In the genomic region with DNA sequence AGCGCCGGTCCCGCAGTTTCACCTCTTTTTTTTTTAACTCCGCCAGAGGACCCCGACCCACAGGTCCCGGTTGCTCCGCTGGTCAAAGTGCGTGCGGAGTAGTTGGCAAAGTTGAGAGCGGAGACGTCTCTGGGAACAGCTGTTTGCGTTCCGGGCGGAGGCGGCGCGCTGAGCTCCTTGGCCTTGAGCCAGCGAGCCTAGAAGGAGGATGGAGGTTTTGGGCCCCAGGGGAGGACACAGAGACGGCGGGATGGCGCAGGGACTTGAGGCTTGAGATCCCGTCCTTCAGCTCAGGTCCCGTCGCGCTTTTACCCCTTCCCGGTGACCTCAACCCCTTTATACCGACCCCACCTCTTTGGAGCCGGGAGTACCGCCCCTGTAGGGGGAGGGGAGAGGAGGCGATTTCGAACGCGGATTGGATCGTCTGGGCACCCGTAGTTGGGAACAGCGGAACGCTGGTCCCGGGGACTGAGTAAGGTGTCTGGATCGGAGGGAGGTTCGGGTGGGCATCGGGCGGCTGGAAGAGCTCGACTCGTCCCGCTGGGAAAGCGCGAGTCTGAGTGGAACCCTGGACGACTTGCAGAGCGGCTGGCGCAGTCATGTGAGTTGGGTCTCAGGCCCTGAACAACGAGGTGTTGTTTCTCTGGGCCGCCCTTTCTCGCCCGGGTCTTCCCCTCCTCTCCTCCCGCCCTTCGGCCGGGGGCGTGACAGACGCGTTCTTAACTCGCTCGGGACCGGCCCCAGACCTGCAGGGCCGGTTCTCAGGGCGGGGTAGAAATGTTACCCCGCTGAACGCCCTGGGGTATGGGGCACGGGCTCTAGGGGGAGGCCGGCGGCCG, we compare ENCODE assay signal across 1 cellular context.
TF ChIP-seq lines count a peak whose summit lies in the region.

A gene with protein sequence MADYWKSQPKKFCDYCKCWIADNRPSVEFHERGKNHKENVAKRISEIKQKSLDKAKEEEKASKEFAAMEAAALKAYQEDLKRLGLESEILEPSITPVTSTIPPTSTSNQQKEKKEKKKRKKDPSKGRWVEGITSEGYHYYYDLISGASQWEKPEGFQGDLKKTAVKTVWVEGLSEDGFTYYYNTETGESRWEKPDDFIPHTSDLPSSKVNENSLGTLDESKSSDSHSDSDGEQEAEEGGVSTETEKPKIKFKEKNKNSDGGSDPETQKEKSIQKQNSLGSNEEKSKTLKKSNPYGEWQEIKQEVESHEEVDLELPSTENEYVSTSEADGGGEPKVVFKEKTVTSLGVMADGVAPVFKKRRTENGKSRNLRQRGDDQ (plus strand): TSS at position 435 of the 839 bp plus-strand sequence. CDS start 165 bp downstream, at position 600.

TF ChIP-seq in HepG2, 621 proteins besides CTCF, POLR2A, EP300 and RAD21 (continued from another document and continues in another):
- TF ChIP-seq, protein P1, sequence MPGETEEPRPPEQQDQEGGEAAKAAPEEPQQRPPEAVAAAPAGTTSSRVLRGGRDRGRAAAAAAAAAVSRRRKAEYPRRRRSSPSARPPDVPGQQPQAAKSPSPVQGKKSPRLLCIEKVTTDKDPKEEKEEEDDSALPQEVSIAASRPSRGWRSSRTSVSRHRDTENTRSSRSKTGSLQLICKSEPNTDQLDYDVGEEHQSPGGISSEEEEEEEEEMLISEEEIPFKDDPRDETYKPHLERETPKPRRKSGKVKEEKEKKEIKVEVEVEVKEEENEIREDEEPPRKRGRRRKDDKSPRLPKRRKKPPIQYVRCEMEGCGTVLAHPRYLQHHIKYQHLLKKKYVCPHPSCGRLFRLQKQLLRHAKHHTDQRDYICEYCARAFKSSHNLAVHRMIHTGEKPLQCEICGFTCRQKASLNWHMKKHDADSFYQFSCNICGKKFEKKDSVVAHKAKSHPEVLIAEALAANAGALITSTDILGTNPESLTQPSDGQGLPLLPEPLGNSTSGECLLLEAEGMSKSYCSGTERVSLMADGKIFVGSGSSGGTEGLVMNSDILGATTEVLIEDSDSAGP (CRISPR knock-in tag; IDR thresholded peaks at IDR 0.05; ENCODE audit: borderline replicate concordance): peak; percentile 73; the same call in 1 of the 2 replicates
- TF ChIP-seq, protein P2, sequence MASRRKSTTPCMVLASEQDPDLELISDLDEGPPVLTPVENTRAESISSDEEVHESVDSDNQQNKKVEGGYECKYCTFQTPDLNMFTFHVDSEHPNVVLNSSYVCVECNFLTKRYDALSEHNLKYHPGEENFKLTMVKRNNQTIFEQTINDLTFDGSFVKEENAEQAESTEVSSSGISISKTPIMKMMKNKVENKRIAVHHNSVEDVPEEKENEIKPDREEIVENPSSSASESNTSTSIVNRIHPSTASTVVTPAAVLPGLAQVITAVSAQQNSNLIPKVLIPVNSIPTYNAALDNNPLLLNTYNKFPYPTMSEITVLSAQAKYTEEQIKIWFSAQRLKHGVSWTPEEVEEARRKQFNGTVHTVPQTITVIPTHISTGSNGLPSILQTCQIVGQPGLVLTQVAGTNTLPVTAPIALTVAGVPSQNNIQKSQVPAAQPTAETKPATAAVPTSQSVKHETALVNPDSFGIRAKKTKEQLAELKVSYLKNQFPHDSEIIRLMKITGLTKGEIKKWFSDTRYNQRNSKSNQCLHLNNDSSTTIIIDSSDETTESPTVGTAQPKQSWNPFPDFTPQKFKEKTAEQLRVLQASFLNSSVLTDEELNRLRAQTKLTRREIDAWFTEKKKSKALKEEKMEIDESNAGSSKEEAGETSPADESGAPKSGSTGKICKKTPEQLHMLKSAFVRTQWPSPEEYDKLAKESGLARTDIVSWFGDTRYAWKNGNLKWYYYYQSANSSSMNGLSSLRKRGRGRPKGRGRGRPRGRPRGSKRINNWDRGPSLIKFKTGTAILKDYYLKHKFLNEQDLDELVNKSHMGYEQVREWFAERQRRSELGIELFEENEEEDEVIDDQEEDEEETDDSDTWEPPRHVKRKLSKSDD (CRISPR knock-in tag; IDR thresholded peaks at IDR 0.05; ENCODE audit: low read depth): peak; percentile 71; the same call in 1 of the 2 replicates
- TF ChIP-seq, protein P3, sequence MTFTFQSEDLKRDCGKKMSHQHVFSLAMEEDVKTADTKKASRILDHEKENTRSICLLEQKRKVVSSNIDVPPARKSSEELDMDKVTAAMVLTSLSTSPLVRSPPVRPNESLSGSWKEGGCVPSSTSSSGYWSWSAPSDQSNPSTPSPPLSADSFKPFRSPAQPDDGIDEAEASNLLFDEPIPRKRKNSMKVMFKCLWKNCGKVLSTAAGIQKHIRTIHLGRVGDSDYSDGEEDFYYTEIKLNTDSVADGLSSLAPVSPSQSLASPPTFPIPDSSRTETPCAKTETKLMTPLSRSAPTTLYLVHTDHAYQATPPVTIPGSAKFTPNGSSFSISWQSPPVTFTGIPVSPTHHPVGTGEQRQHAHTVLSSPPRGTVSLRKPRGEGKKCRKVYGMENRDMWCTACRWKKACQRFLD (CRISPR knock-in tag; IDR thresholded peaks at IDR 0.05; ENCODE audit: borderline replicate concordance): no peak
- TF ChIP-seq, protein P4, sequence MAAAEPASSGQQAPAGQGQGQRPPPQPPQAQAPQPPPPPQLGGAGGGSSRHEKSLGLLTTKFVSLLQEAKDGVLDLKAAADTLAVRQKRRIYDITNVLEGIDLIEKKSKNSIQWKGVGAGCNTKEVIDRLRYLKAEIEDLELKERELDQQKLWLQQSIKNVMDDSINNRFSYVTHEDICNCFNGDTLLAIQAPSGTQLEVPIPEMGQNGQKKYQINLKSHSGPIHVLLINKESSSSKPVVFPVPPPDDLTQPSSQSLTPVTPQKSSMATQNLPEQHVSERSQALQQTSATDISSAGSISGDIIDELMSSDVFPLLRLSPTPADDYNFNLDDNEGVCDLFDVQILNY (CRISPR knock-in tag; conservative IDR thresholded peaks at IDR 0.05): no peak
- TF ChIP-seq HNRNPLL (IDR thresholded peaks at IDR 0.05; ENCODE audit: low read depth, low read length, poor library complexity, severe bottlenecking): peak; percentile 96
- TF ChIP-seq KDM3A (CRISPR knock-in tag; IDR thresholded peaks at IDR 0.05; ENCODE audit: low read depth): peak; percentile 24; the same call in 1 of the 2 replicates
- TF ChIP-seq TOPORS (CRISPR knock-in tag; IDR thresholded peaks at IDR 0.05): no peak
- no peak; the same call in 1 of the 2 replicates for TF ChIP-seq FOXC1 (CRISPR knock-in tag; IDR thresholded peaks at IDR 0.05; ENCODE audit: borderline replicate concordance)
- TF ChIP-seq ADNP (CRISPR knock-in tag; IDR thresholded peaks at IDR 0.05): 0 out of 2 replicates have a peak, but pooled peaks have one; percentile 5
- TF ChIP-seq PLRG1 (conservative IDR thresholded peaks at IDR 0.05): no peak
- TF ChIP-seq ZNF768 (CRISPR knock-in tag; IDR thresholded peaks at IDR 0.05): peak; percentile 53
- TF ChIP-seq, protein P5, sequence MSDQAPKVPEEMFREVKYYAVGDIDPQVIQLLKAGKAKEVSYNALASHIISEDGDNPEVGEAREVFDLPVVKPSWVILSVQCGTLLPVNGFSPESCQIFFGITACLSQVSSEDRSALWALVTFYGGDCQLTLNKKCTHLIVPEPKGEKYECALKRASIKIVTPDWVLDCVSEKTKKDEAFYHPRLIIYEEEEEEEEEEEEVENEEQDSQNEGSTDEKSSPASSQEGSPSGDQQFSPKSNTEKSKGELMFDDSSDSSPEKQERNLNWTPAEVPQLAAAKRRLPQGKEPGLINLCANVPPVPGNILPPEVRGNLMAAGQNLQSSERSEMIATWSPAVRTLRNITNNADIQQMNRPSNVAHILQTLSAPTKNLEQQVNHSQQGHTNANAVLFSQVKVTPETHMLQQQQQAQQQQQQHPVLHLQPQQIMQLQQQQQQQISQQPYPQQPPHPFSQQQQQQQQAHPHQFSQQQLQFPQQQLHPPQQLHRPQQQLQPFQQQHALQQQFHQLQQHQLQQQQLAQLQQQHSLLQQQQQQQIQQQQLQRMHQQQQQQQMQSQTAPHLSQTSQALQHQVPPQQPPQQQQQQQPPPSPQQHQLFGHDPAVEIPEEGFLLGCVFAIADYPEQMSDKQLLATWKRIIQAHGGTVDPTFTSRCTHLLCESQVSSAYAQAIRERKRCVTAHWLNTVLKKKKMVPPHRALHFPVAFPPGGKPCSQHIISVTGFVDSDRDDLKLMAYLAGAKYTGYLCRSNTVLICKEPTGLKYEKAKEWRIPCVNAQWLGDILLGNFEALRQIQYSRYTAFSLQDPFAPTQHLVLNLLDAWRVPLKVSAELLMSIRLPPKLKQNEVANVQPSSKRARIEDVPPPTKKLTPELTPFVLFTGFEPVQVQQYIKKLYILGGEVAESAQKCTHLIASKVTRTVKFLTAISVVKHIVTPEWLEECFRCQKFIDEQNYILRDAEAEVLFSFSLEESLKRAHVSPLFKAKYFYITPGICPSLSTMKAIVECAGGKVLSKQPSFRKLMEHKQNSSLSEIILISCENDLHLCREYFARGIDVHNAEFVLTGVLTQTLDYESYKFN (CRISPR knock-in tag; conservative IDR thresholded peaks at IDR 0.05): peak; percentile 62
- TF ChIP-seq, protein P6, sequence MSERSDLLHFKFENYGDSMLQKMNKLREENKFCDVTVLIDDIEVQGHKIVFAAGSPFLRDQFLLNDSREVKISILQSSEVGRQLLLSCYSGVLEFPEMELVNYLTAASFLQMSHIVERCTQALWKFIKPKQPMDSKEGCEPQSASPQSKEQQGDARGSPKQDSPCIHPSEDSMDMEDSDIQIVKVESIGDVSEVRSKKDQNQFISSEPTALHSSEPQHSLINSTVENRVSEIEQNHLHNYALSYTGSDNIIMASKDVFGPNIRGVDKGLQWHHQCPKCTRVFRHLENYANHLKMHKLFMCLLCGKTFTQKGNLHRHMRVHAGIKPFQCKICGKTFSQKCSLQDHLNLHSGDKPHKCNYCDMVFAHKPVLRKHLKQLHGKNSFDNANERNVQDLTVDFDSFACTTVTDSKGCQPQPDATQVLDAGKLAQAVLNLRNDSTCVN (CRISPR knock-in tag; IDR thresholded peaks at IDR 0.05; ENCODE audit: borderline replicate concordance): peak; percentile 96
- TF ChIP-seq ZBTB7A (CRISPR knock-in tag; IDR thresholded peaks at IDR 0.05): peak; percentile 87
- no peak for TF ChIP-seq ZFP90 (CRISPR knock-in tag; IDR thresholded peaks at IDR 0.05; ENCODE audit: borderline replicate concordance)
- peak; percentile 76 for TF ChIP-seq ZFP82 (CRISPR knock-in tag; IDR thresholded peaks at IDR 0.05; ENCODE audit: borderline replicate concordance)
- TF ChIP-seq XBP1 (CRISPR knock-in tag; IDR thresholded peaks at IDR 0.05): no peak
- TF ChIP-seq, protein P7, sequence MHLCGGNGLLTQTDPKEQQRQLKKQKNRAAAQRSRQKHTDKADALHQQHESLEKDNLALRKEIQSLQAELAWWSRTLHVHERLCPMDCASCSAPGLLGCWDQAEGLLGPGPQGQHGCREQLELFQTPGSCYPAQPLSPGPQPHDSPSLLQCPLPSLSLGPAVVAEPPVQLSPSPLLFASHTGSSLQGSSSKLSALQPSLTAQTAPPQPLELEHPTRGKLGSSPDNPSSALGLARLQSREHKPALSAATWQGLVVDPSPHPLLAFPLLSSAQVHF (CRISPR knock-in tag; IDR thresholded peaks at IDR 0.05): no peak
- TF ChIP-seq, protein P8, sequence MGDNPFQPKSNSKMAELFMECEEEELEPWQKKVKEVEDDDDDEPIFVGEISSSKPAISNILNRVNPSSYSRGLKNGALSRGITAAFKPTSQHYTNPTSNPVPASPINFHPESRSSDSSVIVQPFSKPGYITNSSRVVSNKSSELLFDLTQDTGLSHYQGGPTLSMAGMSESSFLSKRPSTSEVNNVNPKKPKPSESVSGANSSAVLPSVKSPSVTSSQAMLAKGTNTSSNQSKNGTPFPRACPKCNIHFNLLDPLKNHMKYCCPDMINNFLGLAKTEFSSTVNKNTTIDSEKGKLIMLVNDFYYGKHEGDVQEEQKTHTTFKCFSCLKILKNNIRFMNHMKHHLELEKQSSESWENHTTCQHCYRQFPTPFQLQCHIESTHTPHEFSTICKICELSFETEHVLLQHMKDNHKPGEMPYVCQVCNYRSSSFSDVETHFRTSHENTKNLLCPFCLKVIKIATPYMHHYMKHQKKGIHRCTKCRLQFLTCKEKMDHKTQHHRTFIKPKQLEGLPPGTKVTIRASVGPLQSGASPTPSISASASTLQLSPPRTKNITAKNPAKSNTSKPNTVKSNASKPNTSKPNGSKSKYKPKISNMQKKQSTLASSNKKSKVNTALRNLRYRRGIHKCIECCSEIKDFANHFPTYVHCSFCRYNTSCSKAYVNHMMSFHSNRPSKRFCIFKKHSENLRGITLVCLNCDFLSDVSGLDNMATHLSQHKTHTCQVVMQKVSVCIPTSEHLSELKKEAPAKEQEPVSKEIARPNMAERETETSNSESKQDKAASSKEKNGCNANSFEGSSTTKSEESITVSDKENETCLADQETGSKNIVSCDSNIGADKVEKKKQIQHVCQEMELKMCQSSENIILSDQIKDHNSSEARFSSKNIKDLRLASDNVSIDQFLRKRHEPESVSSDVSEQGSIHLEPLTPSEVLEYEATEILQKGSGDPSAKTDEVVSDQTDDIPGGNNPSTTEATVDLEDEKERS (CRISPR knock-in tag; IDR thresholded peaks at IDR 0.05): peak; percentile 88
- no peak for TF ChIP-seq TSC22D2 (CRISPR knock-in tag; IDR thresholded peaks at IDR 0.05; ENCODE audit: borderline replicate concordance)
- TF ChIP-seq IKZF1 (IDR thresholded peaks at IDR 0.05): no peak
- TF ChIP-seq, protein P9, sequence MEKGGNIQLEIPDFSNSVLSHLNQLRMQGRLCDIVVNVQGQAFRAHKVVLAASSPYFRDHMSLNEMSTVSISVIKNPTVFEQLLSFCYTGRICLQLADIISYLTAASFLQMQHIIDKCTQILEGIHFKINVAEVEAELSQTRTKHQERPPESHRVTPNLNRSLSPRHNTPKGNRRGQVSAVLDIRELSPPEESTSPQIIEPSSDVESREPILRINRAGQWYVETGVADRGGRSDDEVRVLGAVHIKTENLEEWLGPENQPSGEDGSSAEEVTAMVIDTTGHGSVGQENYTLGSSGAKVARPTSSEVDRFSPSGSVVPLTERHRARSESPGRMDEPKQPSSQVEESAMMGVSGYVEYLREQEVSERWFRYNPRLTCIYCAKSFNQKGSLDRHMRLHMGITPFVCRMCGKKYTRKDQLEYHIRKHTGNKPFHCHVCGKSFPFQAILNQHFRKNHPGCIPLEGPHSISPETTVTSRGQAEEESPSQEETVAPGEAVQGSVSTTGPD (CRISPR knock-in tag; IDR thresholded peaks at IDR 0.05): no peak
- TF ChIP-seq, protein P10, sequence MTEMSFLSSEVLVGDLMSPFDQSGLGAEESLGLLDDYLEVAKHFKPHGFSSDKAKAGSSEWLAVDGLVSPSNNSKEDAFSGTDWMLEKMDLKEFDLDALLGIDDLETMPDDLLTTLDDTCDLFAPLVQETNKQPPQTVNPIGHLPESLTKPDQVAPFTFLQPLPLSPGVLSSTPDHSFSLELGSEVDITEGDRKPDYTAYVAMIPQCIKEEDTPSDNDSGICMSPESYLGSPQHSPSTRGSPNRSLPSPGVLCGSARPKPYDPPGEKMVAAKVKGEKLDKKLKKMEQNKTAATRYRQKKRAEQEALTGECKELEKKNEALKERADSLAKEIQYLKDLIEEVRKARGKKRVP (CRISPR knock-in tag; IDR thresholded peaks at IDR 0.05): peak in 1 of 2 experiments; percentile 42; a peak in 1 of 4 replicates
- peak; percentile 85 for TF ChIP-seq PCBP1 (IDR thresholded peaks at IDR 0.05; ENCODE audit: borderline replicate concordance, low read depth, low read length)
- TF ChIP-seq PRPF4 (IDR thresholded peaks at IDR 0.05; ENCODE audit: low read depth, low read length, poor library complexity, severe bottlenecking): peak; percentile 82
- TF ChIP-seq NR2F2 (IDR thresholded peaks at IDR 0.05; ENCODE audit: borderline replicate concordance, low read depth): peak; percentile 51
- no peak for TF ChIP-seq SNAI1 (CRISPR knock-in tag; IDR thresholded peaks at IDR 0.05; ENCODE audit: borderline replicate concordance)
- TF ChIP-seq IKZF4 (CRISPR knock-in tag; IDR thresholded peaks at IDR 0.05; ENCODE audit: borderline replicate concordance, low read depth, not compliant biosample characterization): peak; percentile 52
